26 cellular contexts compared by ENCODE assay signal in genomic region chr12:33593753-33594152, GRCh38.
"Had no signal": no experiment of that assay in that cellular context is flagged by ENCODE, and none has a peak within 500 bp of the region (broad histone marks: within the 10 kb centered on the region; RNA-seq: fewer than 3 reads in every experiment).

No MANE protein-coding gene starts in this region.

- H3K27ac ChIP-seq: neural progenitor cell, ovary, parathyroid adenoma, psoas muscle, right lobe of liver, sigmoid colon, suprapubic skin, testis, tibial artery, transverse colon, upper lobe of right lung, uterus had no signal

- DNase-seq: natural killer cell; occipital lobe; ovary; posterior cingulate gyrus; psoas muscle; right cardiac atrium; right lobe of liver; sigmoid colon; small intestine; stimulated activated CD4-positive, alpha-beta T cell treated with anti-CD3 and anti-CD28 coated beads, Interleukin-15, amount 100 ng/mL, for 24 hours; stimulated activated CD4-positive, alpha-beta T cell treated with anti-CD3 and anti-CD28 coated beads, Interleukin-2, amount 100 ng/mL, for 24 hours; stimulated activated CD4-positive, alpha-beta T cell treated with anti-CD3 and anti-CD28 coated beads, Interleukin-2, amount 100 ng/mL, for 48 hours; stimulated activated CD4-positive, alpha-beta T cell treated with anti-CD3 and anti-CD28 coated beads, Interleukin-4, amount 100 ng/mL, for 24 hours; stimulated activated naive CD4-positive, alpha-beta T cell; stimulated activated naive CD8-positive, alpha-beta T cell treated with anti-CD3 and anti-CD28 coated beads, Interleukin-15, amount 100 ng/mL, for 72 hours; stimulated activated naive CD8-positive, alpha-beta T cell treated with anti-CD3 and anti-CD28 coated beads, Interleukin-15, Interleukin-2, amounts not matched to agents 100 U/mL and 50 U/mL, for 24 hours; substantia nigra; testis; tibial artery; transverse colon; upper lobe of right lung; uterus had no signal

- H3K27me3 ChIP-seq: neural progenitor cell, ovary, right lobe of liver, sigmoid colon, suprapubic skin, testis, tibial artery, transverse colon, upper lobe of right lung, uterus had no signal

- H3K4me1 ChIP-seq: parathyroid adenoma, psoas muscle, right lobe of liver, sigmoid colon, suprapubic skin, testis, tibial artery, transverse colon, upper lobe of right lung, uterus had no signal

- H3K36me3 ChIP-seq: neural progenitor cell, ovary, right lobe of liver, sigmoid colon, suprapubic skin, tibial artery, transverse colon, upper lobe of right lung, uterus had no signal

- FAIRE-seq: small intestine had no signal

- H3K9me3 ChIP-seq: ovary, psoas muscle, right lobe of liver, sigmoid colon, suprapubic skin, testis, tibial artery, transverse colon, upper lobe of right lung, uterus had no signal

- ATAC-seq: natural killer cell; psoas muscle; right cardiac atrium; right lobe of liver; stimulated activated memory B cell treated with anti-CD40 and anti-IgM and Interleukin-4, amounts not matched to agents 10 μg/mL and 1 μg/mL and 100 μg/mL, for 72 hours; stimulated activated naive CD8-positive, alpha-beta T cell treated with anti-CD3 and anti-CD28 coated beads, Interleukin-15, amount 100 ng/mL, for 72 hours; stimulated activated naive CD8-positive, alpha-beta T cell treated with anti-CD3 and anti-CD28 coated beads, Interleukin-15, Interleukin-2, amounts not matched to agents 100 U/mL and 50 U/mL, for 24 hours; upper lobe of right lung had no signal

- H3K4me3 ChIP-seq: neural progenitor cell, ovary, psoas muscle, right lobe of liver, sigmoid colon, suprapubic skin, testis, tibial artery, transverse colon, upper lobe of right lung, uterus had no signal

- H3K4me2 ChIP-seq: neural progenitor cell had no signal

- H2AFZ ChIP-seq: neural progenitor cell, parathyroid adenoma had no signal

- H3K79me2 ChIP-seq: parathyroid adenoma had no signal

- H3K9ac ChIP-seq: neural progenitor cell, parathyroid adenoma had no signal
